Comparison of ENCODE assay signal across 8 cellular contexts in the genomic region with DNA sequence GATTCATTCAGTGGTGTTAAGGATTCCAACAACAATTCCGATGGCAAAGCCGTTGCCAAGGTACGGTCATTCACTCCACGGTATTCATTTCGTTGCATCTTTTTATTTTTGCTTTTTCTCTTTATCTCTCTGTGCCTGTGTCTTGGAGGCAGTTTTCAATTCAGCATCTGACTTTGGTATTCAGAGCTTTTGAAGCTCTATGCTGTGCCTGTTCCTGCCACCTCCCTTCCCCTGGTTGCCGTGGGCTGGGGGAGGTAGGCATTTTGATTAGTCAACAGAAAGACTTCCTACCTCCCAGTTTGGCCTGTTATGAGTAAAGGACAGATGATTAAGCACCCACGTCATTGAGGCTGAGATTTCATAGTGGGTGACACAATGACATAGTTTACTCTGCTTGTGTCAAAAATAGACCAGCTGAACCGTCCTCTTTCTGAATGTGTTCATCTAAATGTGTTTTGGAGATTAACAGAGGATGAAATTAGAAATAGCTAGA.
DNase-seq lines count a peak whose midpoint lies in the region; ATAC-seq and TF ChIP-seq lines count a peak whose summit lies in the region.

No MANE protein-coding gene starts in this region.

- WGBS in ovary, 3 donors = 2 to 4% (median 3%) methylated on average over 8 of the region's 8 CpGs
- 26 to 34% methylated on average over 8 of the region's 8 CpGs for WGBS in tibial nerve, 2 donors

- H3K27ac ChIP-seq in MM.1S (ENCODE audit: low read length) = peak overlapping the region; percentile 94
- peak overlapping the region; percentile 58 to 92 for H3K27ac ChIP-seq in ovary
- peak overlapping the region; percentile 92 to 99 (median 98) for H3K27ac ChIP-seq in tibial nerve

- intact Hi-C loops in Caco-2 (cut with micrococcal nuclease; ENCODE audit: unreplicated experiment) (loop anchor here (1.0 kb wide), 1 partner anchor 8 kb away; no protein-coding TSS in a partner anchor), ovary (cut with DNase I) (no loop called here)

- H3K27ac Mint-ChIP-seq in Caco-2 (ENCODE audit: unreplicated experiment) = peak overlapping the region; percentile 79

- peaks cover 59% of the 10 kb centered on the region for H3F3A ChIP-seq in MM.1S (ENCODE audit: insufficient read depth, low read length)

- peaks cover 97% of the 10 kb centered on the region for H3K36me3 Mint-ChIP-seq in Caco-2 (ENCODE audit: insufficient read depth, unreplicated experiment)

- H4K20me1 ChIP-seq in MM.1S (ENCODE audit: insufficient read depth, low read length) = no peaks in the 10 kb centered on the region

- TF ChIP-seq POLR2A in ovary (IDR thresholded peaks at IDR 0.05) = no peak
- TF ChIP-seq POLR2A in tibial nerve (IDR thresholded peaks at IDR 0.05) = peak; percentile 52 to 58

- TF ChIP-seq EP300 in ovary (IDR thresholded peaks at IDR 0.05) = peak; percentile 80
- TF ChIP-seq EP300 in tibial nerve (IDR thresholded peaks at IDR 0.05) = peak; percentile 68 to 96

- peaks cover 93% of the 10 kb centered on the region for H3K79me2 ChIP-seq in MM.1S (ENCODE audit: low read length)

- TF ChIP-seq CTCF in Caco-2 (IDR thresholded peaks at IDR 0.05; ENCODE audit: insufficient read depth in 1 of 2, low read depth in 1 of 2, low read length in 1 of 2, severe bottlenecking in 1 of 2, unreplicated experiment in 1 of 2) (no peak), MM.1S (IDR thresholded peaks at IDR 0.05; ENCODE audit: low read length) (no peak), fibroblast of mammary gland (conservative IDR thresholded peaks at IDR 0.05; ENCODE audit: control insufficient read depth, insufficient read depth, low read depth, low read length) (no peak), ovary (IDR thresholded peaks at IDR 0.05) (no peak), tibial nerve (IDR thresholded peaks at IDR 0.05) (no peak)

- no peak overlapping the region for H2AFZ ChIP-seq in MM.1S (ENCODE audit: low read length)

- H3K4me1 ChIP-seq in Caco-2 (peaks cover 74% of the 10 kb centered on the region), MM.1S (ENCODE audit: low read length) (peaks cover 52% of the 10 kb centered on the region), ovary (ENCODE audit: insufficient read depth) (peaks cover 25% of the 10 kb centered on the region), tibial nerve (peaks cover 0 to 82% (median 60%) of the 10 kb centered on the region in 4 donors)

- CTCF ChIA-PET in Caco-2 (lab: Charles Lee) = interaction anchor here (0.9 to 3.7 kb wide), 2 partner anchors 8 to 12 kb away, joined by 3 to 35 read pairs; no protein-coding TSS in a partner anchor

- peak overlapping the region; percentile 96 for H3K9ac ChIP-seq in MM.1S (ENCODE audit: low read length)

- BruUV-seq in Caco-2 (replicated peaks; lab: Mats Ljungman, UMichigan) = no TSS peak

- POLR2A ChIA-PET in Caco-2 (lab: Charles Lee) = interaction anchor here (0.5 to 2.6 kb wide), 3 partner anchors 8 to 1911 kb away, joined by 3 to 21 read pairs (median 4); no protein-coding TSS in a partner anchor

- H3K9me3 ChIP-seq in Caco-2 (no peaks in the 10 kb centered on the region), MM.1S (replicated peaks; ENCODE audit: insufficient read depth, low read length) (no peaks in the 10 kb centered on the region), ovary (no peaks in the 10 kb centered on the region), tibial nerve (no peaks in the 10 kb centered on the region)

- no peaks in the 10 kb centered on the region for H3K27me3 Mint-ChIP-seq in Caco-2 (ENCODE audit: insufficient read depth, unreplicated experiment)

- no peaks in the 10 kb centered on the region for H3K9me2 ChIP-seq in MM.1S (replicated peaks; ENCODE audit: insufficient read depth, low read length)

- peaks cover 82% of the 10 kb centered on the region for H3K4me1 Mint-ChIP-seq in Caco-2 (ENCODE audit: low read depth, unreplicated experiment)

- H3K27me3 ChIP-seq in Caco-2 (replicated peaks; ENCODE audit: control insufficient read depth, insufficient read depth, low read length) (no peaks in the 10 kb centered on the region), MM.1S (replicated peaks; ENCODE audit: insufficient read depth, low read length) (no peaks in the 10 kb centered on the region), ovary (no peaks in the 10 kb centered on the region), tibial nerve (no peaks in the 10 kb centered on the region)

- H3K9me3 Mint-ChIP-seq in Caco-2 (ENCODE audit: unreplicated experiment) = no peaks in the 10 kb centered on the region

- H3K4me3 Mint-ChIP-seq in Caco-2 (ENCODE audit: unreplicated experiment) = peak overlapping the region; percentile 93

- H3K4me3 ChIP-seq in Caco-2 (ENCODE audit: low read depth, low read length) = peak overlapping the region; percentile 36
- peak overlapping the region; percentile 72 for H3K4me3 ChIP-seq in MM.1S (ENCODE audit: low read length)
- H3K4me3 ChIP-seq in fibroblast of mammary gland (ENCODE audit: control insufficient read depth, low read depth, low read length) = peak overlapping the region; percentile 81
- peak overlapping the region; percentile 76 for H3K4me3 ChIP-seq in ovary
- H3K4me3 ChIP-seq in tibial nerve = peak overlapping the region; percentile 48 to 66 (median 56)

- DNase-seq in Caco-2 = peak in 1 of 2 experiments; percentile 57
- peak; percentile 90 for DNase-seq in MM.1S
- peak; percentile 66 for DNase-seq in activated T-cell treated with anti-CD3 and anti-CD28 coated beads for 4 hours
- DNase-seq in fibroblast of mammary gland (ENCODE audit: low read depth) = peak; percentile 97
- peak in 2 of 5 donors; percentile 55 to 60 for DNase-seq in ovary
- peak in 1 of 2 donors; percentile 68 for DNase-seq in tibial nerve (ENCODE audit: low spot score in 2 of 2)
- no peak for DNase-seq in NCI-H2227 treated with DMSO at 0.1 percent for 48 hours (lab: John Stamatoyannopoulos, UW)

- H3K4me2 ChIP-seq in MM.1S (ENCODE audit: low read depth, low read length) = peak overlapping the region; percentile 71

- peak; percentile 45 for ATAC-seq in GM21529 (IDR thresholded peaks at IDR 0.05; ENCODE audit: unreplicated experiment)

- H3K36me3 ChIP-seq in Caco-2 (ENCODE audit: control insufficient read depth, insufficient read depth, low read length) (peaks cover 16% of the 10 kb centered on the region), MM.1S (replicated peaks; ENCODE audit: insufficient read depth, low read length) (peaks cover 9% of the 10 kb centered on the region), ovary (no peaks in the 10 kb centered on the region), tibial nerve (peaks cover 0 to 37% (median 2%) of the 10 kb centered on the region in 3 donors)
